16 cellular contexts compared by ENCODE assay signal in genomic region chr16:85566502-85567100, GRCh38. TPM values are rescaled to one million over a fixed set of nuclear protein-coding genes. Genes with fewer than 3 reads are reported as not detected.
DNase-seq lines count a peak whose midpoint lies in the region; ATAC-seq, FAIRE-seq and TF ChIP-seq lines count a peak whose summit lies in the region.
"Had no signal": no experiment of that assay in that cellular context is flagged by ENCODE, and none has a peak within 500 bp of the region (broad histone marks: within the 10 kb centered on the region; RNA-seq: fewer than 3 reads in every experiment).

No MANE protein-coding gene starts in this region.

- TF ChIP-seq CTCF in activated CD8-positive, alpha-beta T cell treated with anti-CD3 and anti-CD28 coated beads for 36 hours (IDR thresholded peaks at IDR 0.05) = no peak
- TF ChIP-seq CTCF in spleen (IDR thresholded peaks at IDR 0.05 in 8 of 11, conservative IDR thresholded peaks at IDR 0.05 in 3 of 11) (no peak), D721Med (IDR thresholded peaks at IDR 0.05; ENCODE audit: insufficient read depth, missing control alignments) (no peak)

- no peak for TF ChIP-seq POLR2A in spleen (IDR thresholded peaks at IDR 0.05)

- H3K4me1 ChIP-seq in spleen = peaks cover 55 to 100% (median 94%) of the 10 kb centered on the region in 6 donors

- no peak overlapping the region for H3K4me3 ChIP-seq in spleen
- H3K4me3 ChIP-seq: A549, SJCRH30 had no signal

- no peak overlapping the region for H3K4me3 Mint-ChIP-seq in activated CD8-positive, alpha-beta T cell treated with anti-CD3 and anti-CD28 coated beads for 36 hours
- H3K4me3 Mint-ChIP-seq in activated CD8-positive, alpha-beta T cell treated with anti-CD3 and anti-CD28 coated beads, Interleukin-2, amount 10 ng/mL, durations not matched to agents 7 days and 5 days = no peak overlapping the region
- peak overlapping the region; percentile 76 to 94 (median 90) for H3K4me3 Mint-ChIP-seq in immature natural killer cell
- H3K4me3 Mint-ChIP-seq: activated naive CD8-positive, alpha-beta T cell had no signal

- H3K36me3 ChIP-seq in spleen = no peaks in the 10 kb centered on the region
- H3K36me3 ChIP-seq: SJCRH30 had no signal

- H3K27ac Mint-ChIP-seq in activated CD8-positive, alpha-beta T cell treated with anti-CD3 and anti-CD28 coated beads for 36 hours = peak overlapping the region; percentile 46
- no peak overlapping the region for H3K27ac Mint-ChIP-seq in activated CD8-positive, alpha-beta T cell treated with anti-CD3 and anti-CD28 coated beads, Interleukin-2, amount 10 ng/mL, durations not matched to agents 7 days and 5 days
- peak overlapping the region; percentile 92 to 99 (median 98) for H3K27ac Mint-ChIP-seq in immature natural killer cell
- H3K27ac Mint-ChIP-seq: activated naive CD8-positive, alpha-beta T cell had no signal

- H3K27me3 ChIP-seq in spleen (replicated peaks in 1 of 7) = no peaks in the 10 kb centered on the region
- H3K27me3 ChIP-seq: SJCRH30 had no signal

- H3K4me1 Mint-ChIP-seq in activated CD8-positive, alpha-beta T cell treated with anti-CD3 and anti-CD28 coated beads for 36 hours (ENCODE audit: low read depth) = peaks cover 78% of the 10 kb centered on the region
- peaks cover 69% of the 10 kb centered on the region for H3K4me1 Mint-ChIP-seq in activated CD8-positive, alpha-beta T cell treated with anti-CD3 and anti-CD28 coated beads, Interleukin-2, amount 10 ng/mL, durations not matched to agents 7 days and 5 days (ENCODE audit: low read depth)
- peaks cover 98 to 99% of the 10 kb centered on the region in 2 donors for H3K4me1 Mint-ChIP-seq in immature natural killer cell

- peaks cover 8% of the 10 kb centered on the region for H3K9me3 Mint-ChIP-seq in activated CD8-positive, alpha-beta T cell treated with anti-CD3 and anti-CD28 coated beads for 36 hours
- H3K9me3 Mint-ChIP-seq in activated CD8-positive, alpha-beta T cell treated with anti-CD3 and anti-CD28 coated beads, Interleukin-2, amount 10 ng/mL, durations not matched to agents 7 days and 5 days (ENCODE audit: insufficient read depth) = no peaks in the 10 kb centered on the region
- no peaks in the 10 kb centered on the region for H3K9me3 Mint-ChIP-seq in immature natural killer cell
- H3K9me3 Mint-ChIP-seq: IgD-negative memory B cell had no signal

- H3K9me3 ChIP-seq in spleen = no peaks in the 10 kb centered on the region
- H3K9me3 ChIP-seq: A549, SJCRH30 had no signal

- H3K27ac ChIP-seq in spleen = peak overlapping the region in 6 of 8 donors; percentile 22 to 89 (median 82)
- H3K27ac ChIP-seq: A549, SJCRH30 had no signal

- WGBS in spleen, 5 donors = 56 to 66% (median 63%) methylated on average over 18 to 21 of the region's 21 CpGs

- H3K27me3 Mint-ChIP-seq in activated CD8-positive, alpha-beta T cell treated with anti-CD3 and anti-CD28 coated beads for 36 hours = no peaks in the 10 kb centered on the region
- H3K27me3 Mint-ChIP-seq in activated CD8-positive, alpha-beta T cell treated with anti-CD3 and anti-CD28 coated beads, Interleukin-2, amount 10 ng/mL, durations not matched to agents 7 days and 5 days (ENCODE audit: low read depth) = no peaks in the 10 kb centered on the region
- peaks cover 30 to 48% (median 35%) of the 10 kb centered on the region in 3 donors for H3K27me3 Mint-ChIP-seq in immature natural killer cell (ENCODE audit: low read depth in 3 of 3)
- H3K27me3 Mint-ChIP-seq: activated naive CD8-positive, alpha-beta T cell had no signal

- DNase-seq in activated CD8-positive, alpha-beta T cell treated with anti-CD3 and anti-CD28 coated beads for 36 hours = no peak
- no peak for DNase-seq in activated CD8-positive, alpha-beta T cell treated with anti-CD3 and anti-CD28 coated beads, Interleukin-2, amount 10 ng/mL, durations not matched to agents 7 days and 5 days
- DNase-seq in NOMO-1 treated with dmso at 0.1 percent for 144 hours (lab: John Stamatoyannopoulos, UW; ENCODE audit: unreplicated experiment) (peak; percentile 75), immature natural killer cell (peak; percentile 47 to 54 (median 50)), spleen (no peak), D721Med (ENCODE audit: insufficient read length, low spot score) (no peak), DMS114 treated with DMSO at 0.1 percent for 48 hours (lab: John Stamatoyannopoulos, UW; ENCODE audit: unreplicated experiment) (no peak)
- DNase-seq: activated CD4-positive, alpha-beta T cell treated with anti-CD3 and anti-CD28 coated beads, Interleukin-2, amount 50 U/mL, for 1 hour; effector CD8-positive, alpha-beta T cell; EL; SJCRH30; stimulated activated CD4-positive, alpha-beta T cell treated with anti-CD3 and anti-CD28 coated beads, Interleukin-12 subunit alpha, Interleukin-12 subunit beta, amount 100 ng/mL, for 4 hours had no signal

- CTCF ChIA-PET in activated CD8-positive, alpha-beta T cell treated with anti-CD3 and anti-CD28 coated beads for 36 hours (lab: Charles Lee) = interaction anchor here (1.0 to 2.4 kb wide), 3 partner anchors 13 to 146 kb away, joined by 3 to 13 read pairs (median 3); no protein-coding TSS in a partner anchor
- CTCF ChIA-PET in activated CD8-positive, alpha-beta T cell treated with anti-CD3 and anti-CD28 coated beads, Interleukin-2, amount 10 ng/mL, durations not matched to agents 7 days and 5 days (lab: Charles Lee) = interaction anchor here (3.2 kb wide), 1 partner anchor 9 kb away, joined by 20 read pairs; no protein-coding TSS in a partner anchor

- intact Hi-C loops in activated CD8-positive, alpha-beta T cell treated with anti-CD3 and anti-CD28 coated beads for 36 hours (cut with micrococcal nuclease) = no loop called here
- intact Hi-C loops in spleen (cut with DNase I; ENCODE audit: low total_unique reads) = no loop called here

- ATAC-seq in activated CD8-positive, alpha-beta T cell treated with anti-CD3 and anti-CD28 coated beads for 36 hours = no peak
- ATAC-seq in activated CD8-positive, alpha-beta T cell treated with anti-CD3 and anti-CD28 coated beads, Interleukin-2, amount 10 ng/mL, durations not matched to agents 7 days and 5 days = no peak
- no peak for ATAC-seq in HG03095 (IDR thresholded peaks at IDR 0.05; ENCODE audit: unreplicated experiment)
- ATAC-seq: A549 had no signal

- FAIRE-seq in D721Med (lab: Jason Lieb, UNC) = no peak
- FAIRE-seq: A549 had no signal

- peaks cover 14% of the 10 kb centered on the region for H3K36me3 Mint-ChIP-seq in activated CD8-positive, alpha-beta T cell treated with anti-CD3 and anti-CD28 coated beads for 36 hours (ENCODE audit: low read depth)
- peaks cover 20% of the 10 kb centered on the region for H3K36me3 Mint-ChIP-seq in activated CD8-positive, alpha-beta T cell treated with anti-CD3 and anti-CD28 coated beads, Interleukin-2, amount 10 ng/mL, durations not matched to agents 7 days and 5 days (ENCODE audit: low read depth)
- H3K36me3 Mint-ChIP-seq in immature natural killer cell = no peaks in the 10 kb centered on the region
- H3K36me3 Mint-ChIP-seq: activated naive CD8-positive, alpha-beta T cell had no signal

- POLR2A ChIA-PET in activated CD8-positive, alpha-beta T cell treated with anti-CD3 and anti-CD28 coated beads for 36 hours (lab: Charles Lee) = interaction anchor here (2.1 kb wide), 1 partner anchor 12 kb away, joined by 8 read pairs; no protein-coding TSS in a partner anchor
- POLR2A ChIA-PET in activated CD8-positive, alpha-beta T cell treated with anti-CD3 and anti-CD28 coated beads, Interleukin-2, amount 10 ng/mL, durations not matched to agents 7 days and 5 days (lab: Charles Lee) = interaction anchor here (0.6 to 1.2 kb wide), 2 partner anchors 12 to 14 kb away, joined by 3 read pairs; no protein-coding TSS in a partner anchor

RNA-seq across cellular contexts. Expression of gene GSE1, which starts 46.5 kb away (rescaled TPM):
- total RNA-seq in activated CD8-positive, alpha-beta T cell treated with anti-CD3 and anti-CD28 coated beads for 36 hours = 10 to 100 TPM; 33.6 to 34.5 TPM
- 10 to 100 TPM; 48.9 to 51.4 TPM for total RNA-seq in activated CD8-positive, alpha-beta T cell treated with anti-CD3 and anti-CD28 coated beads, Interleukin-2, amount 10 ng/mL, durations not matched to agents 7 days and 5 days
- polyA plus RNA-seq in immature natural killer cell (1 to 10 TPM in 2 of 3 donors, under 1 TPM in 1; 0.15 to 9.4 (median 2.9) TPM), spleen (10 to 100 TPM in 1 of 3 donors, 1 to 10 TPM in 2; 7.4 to 23.2 (median 9.2) TPM)
- total RNA-seq in spleen = 100 to 1,000 TPM in 1 of 7 donors, 10 to 100 TPM in 6; 79.8 to 121 (median 91.4) TPM

Comparison
In these comparisons a context has a peak if more than half of its experiments do, and no peak if none do; other contexts are left out.
1. DNase-seq: peak in NOMO-1 treated with dmso at 0.1 percent for 144 hours (single experiment) and immature natural killer cell (3 of 3); none in activated CD8-positive, alpha-beta T cell treated with anti-CD3 and anti-CD28 coated beads for 36 hours (single experiment), activated CD8-positive, alpha-beta T cell treated with anti-CD3 and anti-CD28 coated beads, Interleukin-2, amount 10 ng/mL, durations not matched to agents 7 days and 5 days (single experiment), spleen (single experiment), D721Med (single experiment) and DMS114 treated with DMSO at 0.1 percent for 48 hours (single experiment).
2. H3K4me3 Mint-ChIP-seq: peak in immature natural killer cell (5 of 5); none in activated CD8-positive, alpha-beta T cell treated with anti-CD3 and anti-CD28 coated beads for 36 hours (single experiment) and activated CD8-positive, alpha-beta T cell treated with anti-CD3 and anti-CD28 coated beads, Interleukin-2, amount 10 ng/mL, durations not matched to agents 7 days and 5 days (single experiment).